ENCODE assay signal across 12 cellular contexts in the genomic region with DNA sequence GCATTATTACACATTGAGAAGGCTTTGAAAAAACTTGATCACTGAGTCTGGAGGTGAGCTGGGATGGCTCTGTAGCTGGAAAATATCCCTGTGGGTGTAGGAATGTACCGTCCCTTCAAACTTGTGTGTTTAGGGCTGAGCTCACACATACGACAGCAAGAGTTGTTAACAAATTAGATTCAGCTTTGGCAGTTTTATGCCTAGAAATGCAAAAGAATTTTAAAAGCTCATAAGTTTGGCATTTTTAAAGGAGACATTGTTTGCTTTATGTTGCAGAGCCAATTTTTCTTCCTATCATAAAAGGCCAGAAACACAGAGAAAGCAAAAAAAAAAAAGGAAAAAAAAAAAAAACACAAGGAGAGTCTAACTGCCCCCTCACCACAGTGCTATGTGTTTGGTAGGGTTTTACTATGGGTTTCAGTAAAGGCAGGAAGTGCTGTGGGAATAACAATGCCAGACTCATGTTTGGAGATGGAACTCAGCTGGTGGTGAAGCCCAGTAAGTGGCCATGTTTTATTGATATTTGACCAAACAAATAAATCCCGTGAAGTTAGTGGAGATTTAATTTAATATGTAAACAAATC.
DNase-seq lines count a peak whose midpoint lies in the region; ATAC-seq, FAIRE-seq and TF ChIP-seq lines count a peak whose summit lies in the region.
"Had no signal": no experiment of that assay in that cellular context is flagged by ENCODE, and none has a peak within 500 bp of the region (broad histone marks: within the 10 kb centered on the region; RNA-seq: fewer than 3 reads in every experiment).

No MANE protein-coding gene starts in this region.

- FAIRE-seq in HepG2 (lab: Jason Lieb, UNC), result no peak

- H3K27ac ChIP-seq in AG04450 (ENCODE audit: low read depth, low read length), result no peak overlapping the region
- H3K27ac ChIP-seq in HepG2 (ENCODE audit: extremely low read length, insufficient read depth, low read length), result no peak overlapping the region

- no peak for TF ChIP-seq CTCF in AG04450 (IDR thresholded peaks at IDR 0.05; ENCODE audit: low read depth, low read length)
- no peak for TF ChIP-seq CTCF in GM12865 (IDR thresholded peaks at IDR 0.05; ENCODE audit: insufficient read depth, low read depth, low read length, missing control alignments)
- TF ChIP-seq CTCF in HepG2 (CRISPR knock-in tag; IDR thresholded peaks at IDR 0.05), result no peak

- H3K79me2 ChIP-seq in HepG2 (ENCODE audit: insufficient read depth, low read length), result no peaks in the 10 kb centered on the region

- TF ChIP-seq POLR2A in HepG2 (IDR thresholded peaks at IDR 0.05; ENCODE audit: insufficient read depth in 1 of 2, low read depth in 2 of 2, low read length in 2 of 2), result no peak

- no peak overlapping the region for H3K4me2 ChIP-seq in HepG2 (ENCODE audit: low read depth, low read length)

- no peak overlapping the region for H3K4me3 ChIP-seq in AG04450 (ENCODE audit: low read depth, low read length)
- H3K4me3 ChIP-seq in GM12865 (ENCODE audit: low read depth, low read length), result peak overlapping the region; percentile 72
- H3K4me3 ChIP-seq in HepG2 (replicated peaks in 1 of 3; ENCODE audit: insufficient read depth in 1 of 3, low read depth in 2 of 3, low read length in 3 of 3), result no peak overlapping the region

- peak overlapping the region; percentile 92 for H3K4me3 Mint-ChIP-seq in activated T-helper 2 cell treated with anti-CD3 and anti-CD28 coated beads, Interferon-gamma antibody, Interleukin-2, Interleukin-4, amounts not matched to agents 10 μg/mL and 5 μg/mL and 100 μg/mL, durations not matched to agents 14 hours and 24 hours and 36 hours (ENCODE audit: low read depth)
- H3K4me3 Mint-ChIP-seq: neural crest cell had no signal

- ATAC-seq in HepG2 (no peak), SK-N-SH treated with all-trans-retinoic acid at 6 μM for 48 hours (no peak), GM18873 (IDR thresholded peaks at IDR 0.05; ENCODE audit: low FRiP score, unreplicated experiment) (no peak)

- peaks cover 78% of the 10 kb centered on the region for H3K4me1 Mint-ChIP-seq in activated T-helper 2 cell treated with anti-CD3 and anti-CD28 coated beads, Interferon-gamma antibody, Interleukin-2, Interleukin-4, amounts not matched to agents 10 μg/mL and 5 μg/mL and 100 μg/mL, durations not matched to agents 14 hours and 24 hours and 36 hours (ENCODE audit: low read depth)

- no peaks in the 10 kb centered on the region for H4K20me1 ChIP-seq in HepG2 (ENCODE audit: insufficient read depth, low read length)

- POLR2A ChIA-PET in AG04450 (lab: Yijun Ruan, JAX), result interaction anchor here (0.6 to 2.1 kb wide), 13 partner anchors 9 to 561 kb away, joined by 3 to 13 read pairs (median 7); no protein-coding TSS in a partner anchor
- POLR2A ChIA-PET in HepG2 (lab: Yijun Ruan, JAX), result no interaction called here

- H2AFZ ChIP-seq in HepG2 (ENCODE audit: low read length), result no peak overlapping the region

- no peak overlapping the region for H3K9ac ChIP-seq in HepG2 (ENCODE audit: insufficient read depth, low read depth, low read length)

- H3K9me3 Mint-ChIP-seq in activated T-helper 2 cell treated with anti-CD3 and anti-CD28 coated beads, Interferon-gamma antibody, Interleukin-2, Interleukin-4, amounts not matched to agents 10 μg/mL and 5 μg/mL and 100 μg/mL, durations not matched to agents 14 hours and 24 hours and 36 hours, result no peaks in the 10 kb centered on the region
- H3K9me3 Mint-ChIP-seq: neural crest cell had no signal

- BruUV-seq in HepG2 (replicated peaks; lab: Mats Ljungman, UMichigan), result no TSS peak

- DNase-seq in AG04450 (ENCODE audit: low read depth, low spot score), result peak; percentile 59
- DNase-seq in GM12865 (ENCODE audit: low read depth), result peak; percentile 70
- DNase-seq in activated T-helper 2 cell treated with anti-CD3 and anti-CD28 coated beads, Interferon-gamma antibody, Interleukin-2, Interleukin-4, amounts not matched to agents 10 μg/mL and 5 μg/mL and 100 μg/mL, durations not matched to agents 14 hours and 24 hours and 36 hours (ENCODE audit: low spot score), result no peak
- peak; percentile 6 to 64 for DNase-seq in lung microvascular endothelial cell (ENCODE audit: low read depth in 2 of 2)
- DNase-seq in HepG2 (ENCODE audit: low spot score), result no peak
- DNase-seq in MV-4-11 (lab: John Stamatoyannopoulos, UW), result no peak
- DNase-seq: anterior cingulate cortex, KBM-7, T1000 had no signal

- TF ChIP-seq RAD21 in HepG2 (CRISPR knock-in tag; IDR thresholded peaks at IDR 0.05), result no peak

- in situ Hi-C loops in HepG2 (cut with HindIII; ENCODE audit: extremely low pct_ligation_motif_present, low pct_unique_long_range_greater_than_20kb), result no loop called here

- peak overlapping the region; percentile 100 for H3K27ac Mint-ChIP-seq in activated T-helper 2 cell treated with anti-CD3 and anti-CD28 coated beads, Interferon-gamma antibody, Interleukin-2, Interleukin-4, amounts not matched to agents 10 μg/mL and 5 μg/mL and 100 μg/mL, durations not matched to agents 14 hours and 24 hours and 36 hours

- intact Hi-C loops in activated T-helper 2 cell treated with anti-CD3 and anti-CD28 coated beads, Interferon-gamma antibody, Interleukin-2, Interleukin-4, amounts not matched to agents 10 μg/mL and 5 μg/mL and 100 μg/mL, durations not matched to agents 14 hours and 24 hours and 36 hours (cut with micrococcal nuclease), result no loop called here
- intact Hi-C loops in HepG2 (cut with micrococcal nuclease; ENCODE audit: unreplicated experiment), result no loop called here

- H3K36me3 ChIP-seq in HepG2 (replicated peaks in 1 of 2; ENCODE audit: control insufficient read depth in 1 of 2, insufficient read depth in 2 of 2, low read length in 2 of 2), result no peaks in the 10 kb centered on the region

- no peaks in the 10 kb centered on the region for H3K27me3 Mint-ChIP-seq in activated T-helper 2 cell treated with anti-CD3 and anti-CD28 coated beads, Interferon-gamma antibody, Interleukin-2, Interleukin-4, amounts not matched to agents 10 μg/mL and 5 μg/mL and 100 μg/mL, durations not matched to agents 14 hours and 24 hours and 36 hours (ENCODE audit: low read depth)

- H3K36me3 Mint-ChIP-seq in activated T-helper 2 cell treated with anti-CD3 and anti-CD28 coated beads, Interferon-gamma antibody, Interleukin-2, Interleukin-4, amounts not matched to agents 10 μg/mL and 5 μg/mL and 100 μg/mL, durations not matched to agents 14 hours and 24 hours and 36 hours (ENCODE audit: low read depth), result peaks cover 94% of the 10 kb centered on the region

- H3K9me3 ChIP-seq in AG04450 (ENCODE audit: control insufficient read depth, insufficient read depth, low read length), result no peaks in the 10 kb centered on the region
- no peaks in the 10 kb centered on the region for H3K9me3 ChIP-seq in HepG2 (ENCODE audit: low read length)

- no peak for TF ChIP-seq EP300 in HepG2 (IDR thresholded peaks at IDR 0.05; ENCODE audit: low read depth in 2 of 2, low read length in 2 of 2)
- no peak for TF ChIP-seq EP300 in HepG2 (CRISPR knock-in tag; IDR thresholded peaks at IDR 0.05; ENCODE audit: borderline replicate concordance)

- H3K27me3 ChIP-seq in AG04450 (ENCODE audit: control insufficient read depth, insufficient read depth, low read length) (no peaks in the 10 kb centered on the region), HepG2 (ENCODE audit: control insufficient read depth in 1 of 2, insufficient read depth in 2 of 2, low read length in 2 of 2) (peaks cover 5 to 36% of the 10 kb centered on the region in 2 experiments; a peak in 3 of 5 replicates)

- 39% methylated on average over 3 of the region's 3 CpGs for WGBS in HepG2 (ENCODE audit: low lambda C conversion rate)

- CTCF ChIA-PET in AG04450 (lab: Charles Lee), result interaction anchor here (0.7 to 5.1 kb wide), 4 partner anchors 21 to 677 kb away, joined by 3 to 37 read pairs (median 4); no protein-coding TSS in a partner anchor
- CTCF ChIA-PET in HepG2 (lab: Yijun Ruan, JAX; ENCODE audit: low intra/inter-chr PET ratio, low total read pairs), result no interaction called here

- no peaks in the 10 kb centered on the region for H3K4me1 ChIP-seq in HepG2 (ENCODE audit: insufficient read depth, low read length)

TF ChIP-seq in HepG2, 621 proteins besides CTCF, POLR2A, EP300 and RAD21 (continues in another document):
- TF ChIP-seq ZNF570 (CRISPR knock-in tag; IDR thresholded peaks at IDR 0.05; ENCODE audit: borderline replicate concordance) (no peak), ZNF547 (CRISPR knock-in tag; IDR thresholded peaks at IDR 0.05) (no peak), ZNF556 (CRISPR knock-in tag; IDR thresholded peaks at IDR 0.05; ENCODE audit: borderline replicate concordance) (no peak)
- TF ChIP-seq, protein P1, sequence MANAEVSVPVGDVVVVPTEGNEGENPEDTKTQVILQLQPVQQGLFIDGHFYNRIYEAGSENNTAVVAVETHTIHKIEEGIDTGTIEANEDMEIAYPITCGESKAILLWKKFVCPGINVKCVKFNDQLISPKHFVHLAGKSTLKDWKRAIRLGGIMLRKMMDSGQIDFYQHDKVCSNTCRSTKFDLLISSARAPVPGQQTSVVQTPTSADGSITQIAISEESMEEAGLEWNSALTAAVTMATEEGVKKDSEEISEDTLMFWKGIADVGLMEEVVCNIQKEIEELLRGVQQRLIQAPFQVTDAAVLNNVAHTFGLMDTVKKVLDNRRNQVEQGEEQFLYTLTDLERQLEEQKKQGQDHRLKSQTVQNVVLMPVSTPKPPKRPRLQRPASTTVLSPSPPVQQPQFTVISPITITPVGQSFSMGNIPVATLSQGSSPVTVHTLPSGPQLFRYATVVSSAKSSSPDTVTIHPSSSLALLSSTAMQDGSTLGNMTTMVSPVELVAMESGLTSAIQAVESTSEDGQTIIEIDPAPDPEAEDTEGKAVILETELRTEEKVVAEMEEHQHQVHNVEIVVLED (CRISPR knock-in tag; IDR thresholded peaks at IDR 0.05; ENCODE audit: borderline replicate concordance), result no peak

TF ChIP-seq in SK-N-SH treated with all-trans-retinoic acid at 6 μM for 48 hours, 23 proteins besides CTCF, POLR2A, EP300 and RAD21 (continues in another document):
- TF ChIP-seq ZNF565 (CRISPR knock-in tag; conservative IDR thresholded peaks at IDR 0.05; ENCODE audit: low read depth) (no peak), CSDC2 (CRISPR knock-in tag; IDR thresholded peaks at IDR 0.05) (no peak), ESRRG (CRISPR knock-in tag; IDR thresholded peaks at IDR 0.05) (no peak)
- TF ChIP-seq, protein P2, sequence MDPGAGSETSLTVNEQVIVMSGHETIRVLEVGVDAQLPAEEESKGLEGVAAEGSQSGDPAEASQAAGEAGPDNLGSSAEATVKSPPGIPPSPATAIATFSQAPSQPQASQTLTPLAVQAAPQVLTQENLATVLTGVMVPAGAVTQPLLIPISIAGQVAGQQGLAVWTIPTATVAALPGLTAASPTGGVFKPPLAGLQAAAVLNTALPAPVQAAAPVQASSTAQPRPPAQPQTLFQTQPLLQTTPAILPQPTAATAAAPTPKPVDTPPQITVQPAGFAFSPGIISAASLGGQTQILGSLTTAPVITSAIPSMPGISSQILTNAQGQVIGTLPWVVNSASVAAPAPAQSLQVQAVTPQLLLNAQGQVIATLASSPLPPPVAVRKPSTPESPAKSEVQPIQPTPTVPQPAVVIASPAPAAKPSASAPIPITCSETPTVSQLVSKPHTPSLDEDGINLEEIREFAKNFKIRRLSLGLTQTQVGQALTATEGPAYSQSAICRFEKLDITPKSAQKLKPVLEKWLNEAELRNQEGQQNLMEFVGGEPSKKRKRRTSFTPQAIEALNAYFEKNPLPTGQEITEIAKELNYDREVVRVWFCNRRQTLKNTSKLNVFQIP (CRISPR knock-in tag; IDR thresholded peaks at IDR 0.05; ENCODE audit: borderline replicate concordance, low read depth), result no peak

Comparison
In these comparisons a context has a peak if more than half of its experiments do, and no peak if none do; other contexts are left out.
1. DNase-seq: peak in AG04450 (single experiment), GM12865 (single experiment) and lung microvascular endothelial cell (2 of 2); none in activated T-helper 2 cell treated with anti-CD3 and anti-CD28 coated beads, Interferon-gamma antibody, Interleukin-2, Interleukin-4, amounts not matched to agents 10 μg/mL and 5 μg/mL and 100 μg/mL, durations not matched to agents 14 hours and 24 hours and 36 hours (single experiment), HepG2 (single experiment) and MV-4-11 (single experiment).